Comparison of ENCODE assay signal across 8 cellular contexts in genomic region chr1:161523817-161524741, GRCh38. TPM values are rescaled to one million over a fixed set of nuclear protein-coding genes. Genes with fewer than 3 reads are reported as not detected.
DNase-seq lines count a peak whose midpoint lies in the region; ATAC-seq, FAIRE-seq and TF ChIP-seq lines count a peak whose summit lies in the region.
"Not testable (repeated sequence)": the region's sequence is repeated elsewhere in the genome, so short reads cannot be mapped to it uniquely, and the experiment has no call there.

Gene HSPA6, plus strand, starts transcription at chr1:161524540. Its CDS starts 119 bp downstream, at chr1:161524659.

- H4K20me1 ChIP-seq in KMS-11 (ENCODE audit: insufficient read depth): not testable (repeated sequence)

- peak within 1 kb of the TSS; percentile 55 for H3K4me2 ChIP-seq in KMS-11

- not testable (repeated sequence) for H3K4me1 ChIP-seq in KMS-11 (ENCODE audit: low read depth, poor library complexity, severe bottlenecking)

- H3K9ac ChIP-seq in KMS-11: peak within 1 kb of the TSS; percentile 83

- H3K4me3 ChIP-seq in KMS-11 (IDR thresholded peaks at IDR 0.05; ENCODE audit: insufficient read depth, low read depth, low read length) (peak within 1 kb of the TSS; percentile 90), epithelial cell of proximal tubule (ENCODE audit: low read depth, low read length) (peak within 1 kb of the TSS; percentile 65)

- not testable (repeated sequence) for H3K79me2 ChIP-seq in KMS-11 (ENCODE audit: insufficient read depth, low read depth)

- DNase-seq in COR-L47 (lab: John Stamatoyannopoulos, UW): peak; percentile 64
- peak; percentile 75 for DNase-seq in RCC 7860 (ENCODE audit: low spot score)
- DNase-seq in activated T-cell treated with anti-CD3 and anti-CD28 coated beads, Interleukin-2, amount 50 U/mL, for 48 hours: peak; percentile 85 to 86
- DNase-seq in epithelial cell of proximal tubule (ENCODE audit: low read depth): not testable (repeated sequence)
- DNase-seq in middle frontal gyrus (ENCODE audit: extremely low spot score, low spot score): peak; percentile 80
- DNase-seq in stimulated activated CD8-positive, alpha-beta memory T cell treated with anti-CD3 and anti-CD28 coated beads, Interleukin-15, amount 100 ng/mL, for 1 hour (ENCODE audit: low read depth): peak; percentile 71

- not testable (repeated sequence) for H3K27me3 ChIP-seq in KMS-11 (ENCODE audit: insufficient read depth, low read depth)

- not testable (repeated sequence) for H3K36me3 ChIP-seq in KMS-11 (ENCODE audit: insufficient read depth)

- ATAC-seq in GM21576 (IDR thresholded peaks at IDR 0.05; ENCODE audit: unreplicated experiment): peak; percentile 59

- peak within 1 kb of the TSS; percentile 98 for H2AFZ ChIP-seq in KMS-11 (ENCODE audit: low read depth)

- H3K27ac ChIP-seq in KMS-11: peak within 1 kb of the TSS; percentile 84

- not testable (repeated sequence) for FAIRE-seq in RCC 7860 (lab: Jason Lieb, UNC)

- not testable (repeated sequence) for TF ChIP-seq CTCF in KMS-11 (conservative IDR thresholded peaks at IDR 0.05; ENCODE audit: low read depth, low read length); epithelial cell of proximal tubule (conservative IDR thresholded peaks at IDR 0.05; ENCODE audit: low read depth, low read length)

RNA-seq across cellular contexts. Expression of gene HSPA6, which starts in this region (rescaled TPM):
- 0.12 and 0.36 TPM in 2 replicates for total RNA-seq in epithelial cell of proximal tubule
